ENCODE assay signal across 8 cellular contexts in genomic region chr6:47308223-47308567, GRCh38. TPM values are rescaled to one million over a fixed set of nuclear protein-coding genes. Genes with fewer than 3 reads are reported as not detected.
DNase-seq lines count a peak whose midpoint lies in the region; ATAC-seq, FAIRE-seq and TF ChIP-seq lines count a peak whose summit lies in the region.

No MANE protein-coding gene starts in this region.

- intact Hi-C loops in CD8-positive, alpha-beta T cell (cut with DNase I, micrococcal nuclease): loop anchor here in 1 of 2 experiments (5.0 kb wide), 2 partner anchors 891 to 1216 kb away; no protein-coding TSS in a partner anchor
- intact Hi-C loops in endothelial cell of umbilical vein (cut with micrococcal nuclease): loop anchor here (2.0 to 5.0 kb wide), 2 partner anchors 361 to 891 kb away; no protein-coding TSS in a partner anchor

- no peak for DNase-seq in CD8-positive, alpha-beta T cell
- DNase-seq in endothelial cell of umbilical vein (ENCODE audit: low read depth, low spot score) (no peak), neural progenitor cell (ENCODE audit: low spot score) (peak; percentile 51), hippocampal formation (lab: John Stamatoyannopoulos, UW) (no peak), NCI-H226 (no peak), C1 segment of cervical spinal cord (lab: John Stamatoyannopoulos, UW) (no peak)
- DNase-seq in stimulated activated CD8-positive, alpha-beta memory T cell treated with anti-CD3 and anti-CD28 coated beads, Interleukin-4, amount 100 ng/mL, for 48 hours: no peak

- H3K79me2 ChIP-seq in OCI-LY1 (ENCODE audit: insufficient read depth, low read length): no peaks in the 10 kb centered on the region
- peaks cover 35% of the 10 kb centered on the region for H3K79me2 ChIP-seq in endothelial cell of umbilical vein (ENCODE audit: control insufficient read depth, insufficient read depth, low read length)
- peaks cover 60% of the 10 kb centered on the region for H3K79me2 ChIP-seq in neural progenitor cell (ENCODE audit: low read depth)

- peaks cover 41% of the 10 kb centered on the region for H3K27me3 Mint-ChIP-seq in CD8-positive, alpha-beta T cell (ENCODE audit: low read depth)
- H3K27me3 Mint-ChIP-seq in neural progenitor cell (ENCODE audit: insufficient read depth, low read depth): peaks cover 2% of the 10 kb centered on the region

- H3K27me3 ChIP-seq in CD8-positive, alpha-beta T cell (ENCODE audit: insufficient read depth, low read length): peaks cover 7% of the 10 kb centered on the region
- H3K27me3 ChIP-seq in OCI-LY1 (ENCODE audit: insufficient read depth, low read length) (no peaks in the 10 kb centered on the region), endothelial cell of umbilical vein (ENCODE audit: control insufficient read depth in 2 of 2, insufficient read depth in 2 of 2, low read length in 2 of 2) (no peaks in the 10 kb centered on the region), neural progenitor cell (no peaks in the 10 kb centered on the region)

- H2AFZ ChIP-seq in OCI-LY1 (ENCODE audit: low read length) (no peak overlapping the region), endothelial cell of umbilical vein (ENCODE audit: low read depth, low read length) (peak overlapping the region; percentile 77), neural progenitor cell (replicated peaks) (peak overlapping the region; percentile 74)

- no peak overlapping the region for H3K27ac Mint-ChIP-seq in CD8-positive, alpha-beta T cell
- no peak overlapping the region for H3K27ac Mint-ChIP-seq in neural progenitor cell

- no peaks in the 10 kb centered on the region for H3K9me3 ChIP-seq in CD8-positive, alpha-beta T cell (ENCODE audit: low read length)
- H3K9me3 ChIP-seq in OCI-LY1 (ENCODE audit: low read length) (no peaks in the 10 kb centered on the region), endothelial cell of umbilical vein (replicated peaks; ENCODE audit: control insufficient read depth, insufficient read depth, low read length) (no peaks in the 10 kb centered on the region), neural progenitor cell (ENCODE audit: low read depth) (no peaks in the 10 kb centered on the region)

- H3K9me2 ChIP-seq in OCI-LY1 (ENCODE audit: low read depth, low read length): no peaks in the 10 kb centered on the region

- no peak for TF ChIP-seq POLR2A in endothelial cell of umbilical vein (IDR thresholded peaks at IDR 0.05; ENCODE audit: low read depth, low read length)

- no peaks in the 10 kb centered on the region for H3K9me3 Mint-ChIP-seq in CD8-positive, alpha-beta T cell
- no peaks in the 10 kb centered on the region for H3K9me3 Mint-ChIP-seq in neural progenitor cell

- no peak for TF ChIP-seq CTCF in CD8-positive, alpha-beta T cell (IDR thresholded peaks at IDR 0.05)
- TF ChIP-seq CTCF in OCI-LY1 (IDR thresholded peaks at IDR 0.05; ENCODE audit: low read length) (no peak), endothelial cell of umbilical vein (IDR thresholded peaks at IDR 0.05; ENCODE audit: extremely low read depth in 1 of 2, insufficient read depth in 1 of 2, low read depth in 1 of 2, low read length in 2 of 2) (no peak), neural progenitor cell (IDR thresholded peaks at IDR 0.05) (no peak)

- H3K36me3 Mint-ChIP-seq in CD8-positive, alpha-beta T cell: no peaks in the 10 kb centered on the region
- no peaks in the 10 kb centered on the region for H3K36me3 Mint-ChIP-seq in neural progenitor cell

- peaks cover 10% of the 10 kb centered on the region for H3K4me1 Mint-ChIP-seq in CD8-positive, alpha-beta T cell (ENCODE audit: low read depth)
- peaks cover 11% of the 10 kb centered on the region for H3K4me1 Mint-ChIP-seq in neural progenitor cell

- H3F3A ChIP-seq in OCI-LY1 (ENCODE audit: insufficient read depth, low read length) (no peaks in the 10 kb centered on the region), neural progenitor cell (ENCODE audit: low read depth) (no peaks in the 10 kb centered on the region)

- H4K20me1 ChIP-seq in OCI-LY1 (ENCODE audit: insufficient read depth, low read length) (no peaks in the 10 kb centered on the region), endothelial cell of umbilical vein (replicated peaks; ENCODE audit: control insufficient read depth, extremely low read depth, insufficient read depth, low read length) (peaks cover 3% of the 10 kb centered on the region), neural progenitor cell (ENCODE audit: low read depth) (peaks cover 26% of the 10 kb centered on the region)

- H3K36me3 ChIP-seq in CD8-positive, alpha-beta T cell (ENCODE audit: insufficient read depth, low read length): no peaks in the 10 kb centered on the region
- no peaks in the 10 kb centered on the region for H3K36me3 ChIP-seq in OCI-LY1 (ENCODE audit: insufficient read depth, low read length)
- no peaks in the 10 kb centered on the region for H3K36me3 ChIP-seq in endothelial cell of umbilical vein (ENCODE audit: control insufficient read depth in 2 of 2, extremely low read depth in 1 of 2, insufficient read depth in 2 of 2, low read length in 2 of 2)
- no peaks in the 10 kb centered on the region for H3K36me3 ChIP-seq in neural progenitor cell

- no peaks in the 10 kb centered on the region for H3K9me1 ChIP-seq in endothelial cell of umbilical vein (replicated peaks; ENCODE audit: control insufficient read depth, extremely low read depth, insufficient read depth, low read length)

- H3K27ac ChIP-seq in CD8-positive, alpha-beta T cell (ENCODE audit: low read depth, low read length): no peak overlapping the region
- no peak overlapping the region for H3K27ac ChIP-seq in OCI-LY1 (ENCODE audit: low read depth, low read length, poor library complexity, severe bottlenecking)
- no peak overlapping the region for H3K27ac ChIP-seq in endothelial cell of umbilical vein (ENCODE audit: insufficient read depth, low read depth, low read length)
- H3K27ac ChIP-seq in neural progenitor cell: no peak overlapping the region

- H3K9ac ChIP-seq in OCI-LY1 (ENCODE audit: low read length) (no peak overlapping the region), endothelial cell of umbilical vein (replicated peaks; ENCODE audit: extremely low read depth, insufficient read depth, low read length) (peak overlapping the region; percentile 72), neural progenitor cell (peak overlapping the region; percentile 70)

- no peak for FAIRE-seq in endothelial cell of umbilical vein (lab: Jason Lieb, UNC)

- no peak for ATAC-seq in CD8-positive, alpha-beta T cell

- BruUV-seq in endothelial cell of umbilical vein (replicated peaks; lab: Mats Ljungman, UMichigan): no TSS peak

- peaks cover 6% of the 10 kb centered on the region for H3K4me1 ChIP-seq in CD8-positive, alpha-beta T cell (ENCODE audit: insufficient read depth, low read length)
- H3K4me1 ChIP-seq in OCI-LY1 (ENCODE audit: insufficient read depth, low read length, severe bottlenecking): peaks cover 10% of the 10 kb centered on the region
- H3K4me1 ChIP-seq in endothelial cell of umbilical vein (ENCODE audit: control insufficient read depth, extremely low read depth, insufficient read depth, low read length): peaks cover 16% of the 10 kb centered on the region
- peaks cover 6% of the 10 kb centered on the region for H3K4me1 ChIP-seq in neural progenitor cell

- CTCF ChIA-PET in CD8-positive, alpha-beta T cell (lab: Charles Lee): interaction anchor here (1.1 to 1.6 kb wide), 2 partner anchors 29 to 211 kb away, joined by 3 to 6 read pairs; no protein-coding TSS in a partner anchor
- CTCF ChIA-PET in endothelial cell of umbilical vein (lab: Charles Lee): interaction anchor here (0.9 to 7.4 kb wide), 7 partner anchors 9 to 460 kb away, joined by 3 to 129 read pairs (median 5); no protein-coding TSS in a partner anchor

- peak overlapping the region; percentile 71; the same call in 1 of the 2 replicates for H3K4me2 ChIP-seq in OCI-LY1 (ENCODE audit: low read length)
- peak overlapping the region; percentile 86 for H3K4me2 ChIP-seq in endothelial cell of umbilical vein (ENCODE audit: insufficient read depth, low read length)
- peak overlapping the region; percentile 91 for H3K4me2 ChIP-seq in neural progenitor cell

- POLR2A ChIA-PET in CD8-positive, alpha-beta T cell (lab: Charles Lee): no interaction called here
- POLR2A ChIA-PET in endothelial cell of umbilical vein (lab: Charles Lee): no interaction called here

- dilution Hi-C loops in endothelial cell of umbilical vein (cut with MboI; ENCODE audit: extremely low pct_ligation_motif_present, low sequenced_read_pairs): no loop called here

- no peak overlapping the region for H3K4me3 ChIP-seq in CD8-positive, alpha-beta T cell (ENCODE audit: low read depth, low read length)
- H3K4me3 ChIP-seq in OCI-LY1 (ENCODE audit: low read depth, low read length, poor library complexity, severe bottlenecking) (peak overlapping the region; percentile 64), endothelial cell of umbilical vein (replicated peaks in 1 of 3; ENCODE audit: insufficient read depth in 1 of 3, low read depth in 1 of 3, low read length in 3 of 3) (peak overlapping the region; percentile 49 to 86 (median 80)), neural progenitor cell (peak overlapping the region; percentile 73)

- H3K4me3 Mint-ChIP-seq in CD8-positive, alpha-beta T cell: peak overlapping the region; percentile 63
- peak overlapping the region; percentile 93 for H3K4me3 Mint-ChIP-seq in neural progenitor cell

TF ChIP-seq in endothelial cell of umbilical vein, 7 proteins besides CTCF, POLR2A, EP300 and RAD21 (continues in another document):
- TF ChIP-seq GATA2 (IDR thresholded peaks at IDR 0.05; ENCODE audit: insufficient read depth, insufficient read length, low read depth, low read length) (no peak), MAX (IDR thresholded peaks at IDR 0.05; ENCODE audit: insufficient read depth, insufficient read length) (no peak), FOS (IDR thresholded peaks at IDR 0.05; ENCODE audit: borderline replicate concordance, insufficient read depth, low read length) (no peak), EZH2 (IDR thresholded peaks at IDR 0.05; ENCODE audit: borderline replicate concordance, low read depth, low read length, severe bottlenecking) (no peak), POLR2AphosphoS5 (IDR thresholded peaks at IDR 0.05; ENCODE audit: insufficient read depth, low read depth, low read length) (no peak)

RNA-seq across cellular contexts. Expression of gene TNFRSF21, which starts 1.5 kb away (rescaled TPM):
- under 1 TPM; 0.42 to 0.52 TPM for total RNA-seq in CD8-positive, alpha-beta T cell
- total RNA-seq in endothelial cell of umbilical vein: 40.6 and 52.3 TPM in 2 replicates
- 24.9 and 26.0 TPM in 2 replicates for polyA plus RNA-seq in endothelial cell of umbilical vein
- polyA plus RNA-seq in endothelial cell of umbilical vein (2011; cell fraction: cytosol; rRNA removed): 29.9 and 30.9 TPM in 2 replicates
- polyA plus RNA-seq in endothelial cell of umbilical vein (2011; cell fraction: nucleus; rRNA removed): 14.2 and 15.3 TPM in 2 replicates
- 44.0 and 56.2 TPM in 2 replicates for polyA plus RNA-seq in endothelial cell of umbilical vein (2012)
- 44.6 and 48.0 TPM in 2 replicates for polyA minus RNA-seq in endothelial cell of umbilical vein
- polyA minus RNA-seq in endothelial cell of umbilical vein (2011; cell fraction: cytosol; rRNA and poly(A)+ RNA removed): 14.5 TPM
- polyA minus RNA-seq in endothelial cell of umbilical vein (2011; cell fraction: nucleus; rRNA and poly(A)+ RNA removed): 30.7 and 30.8 TPM in 2 replicates
- total RNA-seq in neural progenitor cell (ENCODE audit: low replicate concordance): 16.9 and 23.2 TPM in 2 replicates

Comparison
In these comparisons a context has a peak if more than half of its experiments do, and no peak if none do; other contexts are left out.
1. RNA of gene TNFRSF21, which starts 1.5 kb away (total RNA-seq): 40.6 to 52.3 TPM in endothelial cell of umbilical vein and 16.9 to 23.2 TPM in neural progenitor cell; 0.42 to 0.52 TPM in CD8-positive, alpha-beta T cell; every median in the first group is over 10 times any median in the second.
2. Peak in every context shown above with its lines, with median percentiles within 50 percentile points of each other: H3K4me2 ChIP-seq.